Comparison of ENCODE assay signal across 12 cellular contexts in genomic region chr9:131228096-131228495, GRCh38. TPM values are rescaled to one million over a fixed set of nuclear protein-coding genes. Genes with fewer than 3 reads are reported as not detected.
DNase-seq lines count a peak whose midpoint lies in the region; ATAC-seq and TF ChIP-seq lines count a peak whose summit lies in the region.
"Had no signal": no experiment of that assay in that cellular context is flagged by ENCODE, and none has a peak within 500 bp of the region (broad histone marks: within the 10 kb centered on the region; RNA-seq: fewer than 3 reads in every experiment).

No MANE protein-coding gene starts in this region.

- H3K9me3 ChIP-seq in HUES48 (ENCODE audit: control insufficient read depth, insufficient read depth, low read length) (no peaks in the 10 kb centered on the region), OCI-LY1 (ENCODE audit: low read length) (no peaks in the 10 kb centered on the region), right atrium auricular region (no peaks in the 10 kb centered on the region), stomach (no peaks in the 10 kb centered on the region)

- no peak overlapping the region for H3K4me2 ChIP-seq in OCI-LY1 (ENCODE audit: low read length)

- H3K4me1 ChIP-seq in HUES48 (ENCODE audit: control insufficient read depth, insufficient read depth, low read length) (peaks cover 21% of the 10 kb centered on the region), OCI-LY1 (ENCODE audit: insufficient read depth, low read length, severe bottlenecking) (peaks cover 25% of the 10 kb centered on the region), right atrium auricular region (peaks cover 0 to 15% of the 10 kb centered on the region in 2 donors), stomach (peaks cover 0 to 12% (median 5%) of the 10 kb centered on the region in 4 donors)

- H3K79me2 ChIP-seq in OCI-LY1 (ENCODE audit: insufficient read depth, low read length) = no peaks in the 10 kb centered on the region

- H3K9me2 ChIP-seq in OCI-LY1 (ENCODE audit: low read depth, low read length) = no peaks in the 10 kb centered on the region

- 71 to 90% (median 86%) methylated on average over 3 to 8 of the region's 8 CpGs for WGBS in stomach, 5 donors

- TF ChIP-seq EP300 in stomach (IDR thresholded peaks at IDR 0.05) = no peak

- H3F3A ChIP-seq in OCI-LY1 (ENCODE audit: insufficient read depth, low read length) = no peaks in the 10 kb centered on the region

- intact Hi-C loops in stomach (cut with DNase I; ENCODE audit: low total_unique reads) = no loop called here

- H3K9ac ChIP-seq in HUES48 (ENCODE audit: low read depth, low read length) (no peak overlapping the region), OCI-LY1 (ENCODE audit: low read length) (no peak overlapping the region)

- H4K20me1 ChIP-seq in OCI-LY1 (ENCODE audit: insufficient read depth, low read length) = no peaks in the 10 kb centered on the region

- ATAC-seq in HG02642 (IDR thresholded peaks at IDR 0.05; ENCODE audit: poor library complexity, unreplicated experiment) = no peak

- TF ChIP-seq POLR2A in stomach (IDR thresholded peaks at IDR 0.05) = no peak

- peak overlapping the region; percentile 58 for H3K27ac ChIP-seq in HUES48 (ENCODE audit: low read depth, low read length)
- H3K27ac ChIP-seq in OCI-LY1 (ENCODE audit: low read depth, low read length, poor library complexity, severe bottlenecking) = peak overlapping the region; percentile 9
- peak overlapping the region; percentile 11 to 37 for H3K27ac ChIP-seq in right atrium auricular region
- peak overlapping the region in 2 of 5 donors; percentile 14 to 35 for H3K27ac ChIP-seq in stomach

- H3K27me3 ChIP-seq in HUES48 (ENCODE audit: control insufficient read depth, insufficient read depth, low read length) (no peaks in the 10 kb centered on the region), OCI-LY1 (ENCODE audit: insufficient read depth, low read length) (no peaks in the 10 kb centered on the region), right atrium auricular region (no peaks in the 10 kb centered on the region), stomach (no peaks in the 10 kb centered on the region)

- no peak overlapping the region for H2AFZ ChIP-seq in OCI-LY1 (ENCODE audit: low read length)

- no peak for DNase-seq in right atrium auricular region (ENCODE audit: low spot score)
- no peak for DNase-seq in stomach
- DNase-seq in stimulated activated CD4-positive, alpha-beta T cell treated with anti-CD3 and anti-CD28 coated beads, Interleukin-15, amount 100 ng/mL, for 24 hours = no peak
- DNase-seq in kidney tubule cell (ENCODE audit: low spot score) = no peak
- DNase-seq: Kasumi-1; NCI-H226; stimulated activated CD4-positive, alpha-beta T cell treated with anti-CD3 and anti-CD28 coated beads, Interleukin-2, amount 100 ng/mL, for 24 hours; stimulated activated naive CD4-positive, alpha-beta T cell treated with Interleukin-2 at 50 U/mL for 16 hours had no signal

- H3K36me3 ChIP-seq in HUES48 (ENCODE audit: control insufficient read depth, insufficient read depth, low read length) (peaks cover 35% of the 10 kb centered on the region), OCI-LY1 (ENCODE audit: insufficient read depth, low read length) (peaks cover 18% of the 10 kb centered on the region; the same call in 1 of the 2 replicates), right atrium auricular region (peaks cover 17% of the 10 kb centered on the region), stomach (peaks cover 31 to 77% (median 75%) of the 10 kb centered on the region in 4 donors)

- no peak for TF ChIP-seq CTCF in OCI-LY1 (IDR thresholded peaks at IDR 0.05; ENCODE audit: low read length)
- no peak for TF ChIP-seq CTCF in right atrium auricular region (IDR thresholded peaks at IDR 0.05)
- TF ChIP-seq CTCF in stomach (IDR thresholded peaks at IDR 0.05) = no peak

- H3K4me3 ChIP-seq in HUES48 (ENCODE audit: low read depth, low read length) (no peak overlapping the region), OCI-LY1 (ENCODE audit: low read depth, low read length, poor library complexity, severe bottlenecking) (no peak overlapping the region), right atrium auricular region (peak overlapping the region; percentile 3 to 8), stomach (peak overlapping the region in 3 of 4 donors; percentile 9 to 37 (median 17))
- H3K4me3 ChIP-seq: lung had no signal

RNA-seq across cellular contexts. Expression of gene FAM78A, which starts 48.2 kb away (rescaled TPM):
- total RNA-seq in right atrium auricular region = 10 to 100 TPM; 31.8 to 55.3 TPM
- 1 to 10 TPM in 4 of 5 donors, not detected in 1; 1.2 to 3.5 (median 2.5) TPM for total RNA-seq in stomach
- polyA plus RNA-seq in stomach = 1 to 10 TPM in 2 of 3 donors, under 1 TPM in 1; 0.85 to 1.6 (median 1.5) TPM

Comparison
In these comparisons a context has a peak if more than half of its experiments do, and no peak if none do; other contexts are left out.
1. H3K4me3 ChIP-seq: peak in right atrium auricular region (2 of 2) and stomach (3 of 4); none in HUES48 (single experiment) and OCI-LY1 (single experiment).
2. RNA of gene FAM78A, which starts 48.2 kb away (total RNA-seq): 31.8 to 55.3 TPM in right atrium auricular region; 1.2 to 3.5 TPM in stomach; every median in the first group is over 4 times any median in the second.